In genomic region chr2:129936334-129936934, GRCh38 we compare ENCODE assay signal across 9 cellular contexts. TPM values are rescaled to one million over a fixed set of nuclear protein-coding genes. Genes with fewer than 3 reads are reported as not detected.
DNase-seq lines count a peak whose midpoint lies in the region; ATAC-seq and TF ChIP-seq lines count a peak whose summit lies in the region.
"Had no signal": no experiment of that assay in that cellular context is flagged by ENCODE, and none has a peak within 500 bp of the region (broad histone marks: within the 10 kb centered on the region; RNA-seq: fewer than 3 reads in every experiment).

No MANE protein-coding gene starts in this region.

- peaks cover 0 to 17% (median 6%) of the 10 kb centered on the region in 3 donors for H3K27me3 ChIP-seq in psoas muscle (ENCODE audit: insufficient read depth in 3 of 3, low read length in 2 of 3)

- no peak overlapping the region for H3K4me3 ChIP-seq in psoas muscle
- H3K4me3 ChIP-seq: heart right ventricle had no signal

- no peaks in the 10 kb centered on the region for H3K9me3 ChIP-seq in psoas muscle
- H3K9me3 ChIP-seq: heart right ventricle had no signal

- no peaks in the 10 kb centered on the region for H3K36me3 ChIP-seq in psoas muscle (ENCODE audit: insufficient read depth in 1 of 2, low read depth in 1 of 2)
- H3K36me3 ChIP-seq: heart right ventricle had no signal

- peak; percentile 73 for DNase-seq in activated CD8-positive, alpha-beta memory T cell treated with anti-CD3 and anti-CD28 coated beads for 24 hours
- DNase-seq in activated CD8-positive, alpha-beta memory T cell treated with anti-CD3 and anti-CD28 coated beads, Interleukin-2, amount 50 U/mL, for 48 hours = no peak
- DNase-seq in HK-2 (ENCODE audit: unreplicated experiment) = peak; percentile 24
- DNase-seq in activated T-helper 1 cell treated with Interleukin-2 at 50 U/mL for 16 hours (ENCODE audit: low read depth) = peak; percentile 6
- DNase-seq in psoas muscle = no peak
- no peak for DNase-seq in effector CD4-positive, alpha-beta T cell

- H3K4me1 ChIP-seq in psoas muscle = no peaks in the 10 kb centered on the region

- no peak overlapping the region for H3K27ac ChIP-seq in psoas muscle
- H3K27ac ChIP-seq: heart right ventricle had no signal

- intact Hi-C loops in psoas muscle (cut with DNase I) = no loop called here

- WGBS in psoas muscle, 3 donors = 49 to 82% (median 79%) methylated on average over 9 of the region's 9 CpGs

- ATAC-seq in psoas muscle = no peak
- no peak for ATAC-seq in HG02884 (IDR thresholded peaks at IDR 0.05; ENCODE audit: unreplicated experiment)
- ATAC-seq in activated CD4-positive, CD25-positive, alpha-beta regulatory T cell treated with anti-CD3 and anti-CD28 coated beads, Interleukin-2, amount 50 U/mL, for 24 hours = no peak

- TF ChIP-seq CTCF in psoas muscle (IDR thresholded peaks at IDR 0.05) = peak; percentile 40

RNA-seq across cellular contexts. Expression of gene RAB6C, which starts 43.0 kb away (rescaled TPM):
- under 1 TPM in 3 of 4 donors, not detected in 1; 0.08 to 0.11 (median 0.09) TPM for total RNA-seq in psoas muscle
- polyA plus RNA-seq in psoas muscle = under 1 TPM; 0.04 to 0.09 (median 0.06) TPM

Comparison
In these comparisons a context has a peak if more than half of its experiments do, and no peak if none do; other contexts are left out.
1. DNase-seq: peak in activated CD8-positive, alpha-beta memory T cell treated with anti-CD3 and anti-CD28 coated beads for 24 hours (single experiment), HK-2 (single experiment) and activated T-helper 1 cell treated with Interleukin-2 at 50 U/mL for 16 hours (single experiment); none in activated CD8-positive, alpha-beta memory T cell treated with anti-CD3 and anti-CD28 coated beads, Interleukin-2, amount 50 U/mL, for 48 hours (single experiment), psoas muscle (0 of 2) and effector CD4-positive, alpha-beta T cell (single experiment).